ENCODE assay signal across 30 cellular contexts in genomic region chr1:118157506-118157905, GRCh38. TPM values are rescaled to one million over a fixed set of nuclear protein-coding genes. Genes with fewer than 3 reads are reported as not detected.
"Had no signal": no experiment of that assay in that cellular context is flagged by ENCODE, and none has a peak within 500 bp of the region (broad histone marks: within the 10 kb centered on the region; RNA-seq: fewer than 3 reads in every experiment).

No MANE protein-coding gene starts in this region.

- H3K4me1 ChIP-seq: colonic mucosa, esophagus muscularis mucosa, foreskin keratinocyte, gastrocnemius medialis, gastroesophageal sphincter, heart left ventricle, heart right ventricle had no signal

- H3K27ac ChIP-seq: colonic mucosa, coronary artery, dorsolateral prefrontal cortex, epithelial cell of prostate, esophagus muscularis mucosa, esophagus squamous epithelium, foreskin keratinocyte, gastrocnemius medialis, gastroesophageal sphincter, heart left ventricle, heart right ventricle had no signal

- FAIRE-seq: colon, endometrium, endothelial cell of umbilical vein, frontal cortex had no signal

- H3K36me3 ChIP-seq: colonic mucosa, esophagus muscularis mucosa, esophagus squamous epithelium, gastrocnemius medialis, gastroesophageal sphincter, heart left ventricle, heart right ventricle had no signal

- DNase-seq: colonic mucosa; cortex of kidney; dermis blood vessel endothelial cell; dorsolateral prefrontal cortex; effector CD4-positive, alpha-beta T cell; effector CD8-positive, alpha-beta T cell; effector memory CD4-positive, alpha-beta T cell; effector memory CD8-positive, alpha-beta T cell; endodermal cell; erythroblast; esophagus squamous epithelium; foreskin fibroblast; foreskin keratinocyte; foreskin melanocyte; gastrocnemius medialis; glutamatergic neuron; head of caudate nucleus; heart left ventricle; heart right ventricle had no signal

- H3K27me3 ChIP-seq: colonic mucosa, esophagus muscularis mucosa, esophagus squamous epithelium, foreskin keratinocyte, gastrocnemius medialis, gastroesophageal sphincter had no signal

- ATAC-seq: effector memory CD8-positive, alpha-beta T cell; esophagus mucosa; foreskin keratinocyte; gastrocnemius medialis; gastroesophageal sphincter; heart left ventricle; heart right ventricle had no signal

- H3K4me3 ChIP-seq: colonic mucosa, coronary artery, dorsolateral prefrontal cortex, esophagus muscularis mucosa, esophagus squamous epithelium, gastrocnemius medialis, gastroesophageal sphincter, heart left ventricle, heart right ventricle had no signal

- H3K9me3 ChIP-seq: colonic mucosa, esophagus muscularis mucosa, esophagus squamous epithelium, gastrocnemius medialis, gastroesophageal sphincter, heart left ventricle, heart right ventricle had no signal

RNA-seq across cellular contexts. Expression of gene SPAG17, which starts 27.5 kb away (rescaled TPM):
- total RNA-seq: colonic mucosa, dermis microvascular lymphatic vessel endothelial cell, endothelial cell of umbilical vein, fibroblast of villous mesenchyme, gastrocnemius medialis had no signal
- polyA plus RNA-seq: endothelial cell of umbilical vein, heart left ventricle had no signal
